10 cellular contexts compared by ENCODE assay signal in genomic region chr18:76410660-76411417, GRCh38.
DNase-seq lines count a peak whose midpoint lies in the region; ATAC-seq, FAIRE-seq and TF ChIP-seq lines count a peak whose summit lies in the region.
"Had no signal": no experiment of that assay in that cellular context is flagged by ENCODE, and none has a peak within 500 bp of the region (broad histone marks: within the 10 kb centered on the region; RNA-seq: fewer than 3 reads in every experiment).

No MANE protein-coding gene starts in this region.

- no peaks in the 10 kb centered on the region for H3K4me1 ChIP-seq in HepG2 (ENCODE audit: insufficient read depth, low read length)

- TF ChIP-seq CTCF in HepG2 (CRISPR knock-in tag; IDR thresholded peaks at IDR 0.05), result no peak

- no TSS peak for BruUV-seq in HepG2 (replicated peaks; lab: Mats Ljungman, UMichigan)

- no peak for FAIRE-seq in HepG2 (lab: Jason Lieb, UNC)
- FAIRE-seq: urothelium cell line had no signal

- intact Hi-C loops in HepG2 (cut with micrococcal nuclease; ENCODE audit: unreplicated experiment), result no loop called here

- no peaks in the 10 kb centered on the region for H3K9me3 ChIP-seq in HepG2 (ENCODE audit: low read length)

- in situ Hi-C loops in HepG2 (cut with HindIII; ENCODE audit: extremely low pct_ligation_motif_present, low pct_unique_long_range_greater_than_20kb), result no loop called here

- H3K79me2 ChIP-seq in HepG2 (ENCODE audit: insufficient read depth, low read length), result peaks cover 64% of the 10 kb centered on the region

- no peak overlapping the region for H3K4me2 ChIP-seq in HepG2 (ENCODE audit: low read depth, low read length)

- CTCF ChIA-PET in HepG2 (lab: Yijun Ruan, JAX; ENCODE audit: low intra/inter-chr PET ratio, low total read pairs), result no interaction called here

- POLR2A ChIA-PET in HepG2 (lab: Yijun Ruan, JAX), result no interaction called here

- peak; percentile 81 for ATAC-seq in GM18511 (IDR thresholded peaks at IDR 0.05; ENCODE audit: unreplicated experiment)
- ATAC-seq in GM21367 (IDR thresholded peaks at IDR 0.05; ENCODE audit: unreplicated experiment), result peak; percentile 61
- ATAC-seq in HG03521 (IDR thresholded peaks at IDR 0.05; ENCODE audit: unreplicated experiment), result peak; percentile 46
- ATAC-seq in HepG2, result no peak
- no peak for ATAC-seq in GM21717 (IDR thresholded peaks at IDR 0.05; ENCODE audit: unreplicated experiment)

- no peaks in the 10 kb centered on the region for H3K27me3 ChIP-seq in HepG2 (ENCODE audit: control insufficient read depth in 1 of 2, insufficient read depth in 2 of 2, low read length in 2 of 2)
- H3K27me3 ChIP-seq: brain microvascular endothelial cell had no signal

- H3K9ac ChIP-seq in HepG2 (ENCODE audit: insufficient read depth, low read depth, low read length), result no peak overlapping the region

- TF ChIP-seq POLR2A in HepG2 (IDR thresholded peaks at IDR 0.05; ENCODE audit: insufficient read depth in 1 of 2, low read depth in 2 of 2, low read length in 2 of 2), result no peak

- H2AFZ ChIP-seq in HepG2 (ENCODE audit: low read length), result no peak overlapping the region

- H3K36me3 ChIP-seq in HepG2 (replicated peaks in 1 of 2; ENCODE audit: control insufficient read depth in 1 of 2, insufficient read depth in 2 of 2, low read length in 2 of 2), result peaks cover 9 to 22% of the 10 kb centered on the region in 2 experiments; a peak in 4 of 5 replicates
- H3K36me3 ChIP-seq: brain microvascular endothelial cell had no signal

- TF ChIP-seq EP300 in HepG2 (IDR thresholded peaks at IDR 0.05; ENCODE audit: low read depth in 2 of 2, low read length in 2 of 2), result no peak
- no peak for TF ChIP-seq EP300 in HepG2 (CRISPR knock-in tag; IDR thresholded peaks at IDR 0.05; ENCODE audit: borderline replicate concordance)

- H3K27ac ChIP-seq in HepG2 (ENCODE audit: extremely low read length, insufficient read depth, low read length), result no peak overlapping the region
- H3K27ac ChIP-seq: brain microvascular endothelial cell had no signal

- no peak overlapping the region for H3K4me3 ChIP-seq in HepG2 (replicated peaks in 1 of 3; ENCODE audit: insufficient read depth in 1 of 3, low read depth in 2 of 3, low read length in 3 of 3)

- WGBS in HepG2 (ENCODE audit: low lambda C conversion rate), result 100% methylated on average over 6 of the region's 11 CpGs

- TF ChIP-seq RAD21 in HepG2 (CRISPR knock-in tag; IDR thresholded peaks at IDR 0.05), result no peak

- peaks cover 54% of the 10 kb centered on the region for H4K20me1 ChIP-seq in HepG2 (ENCODE audit: insufficient read depth, low read length)

- DNase-seq in HepG2 (ENCODE audit: low spot score), result peak; percentile 10
- DNase-seq in OCI-M2 (lab: John Stamatoyannopoulos, UW; ENCODE audit: unreplicated experiment), result no peak
- no peak for DNase-seq in DMS153 (lab: John Stamatoyannopoulos, UW)
- DNase-seq: brain microvascular endothelial cell, T1000 had no signal

TF ChIP-seq in HepG2, 621 proteins besides CTCF, POLR2A, EP300 and RAD21:
- peak; percentile 59; the same call in 1 of the 2 replicates for TF ChIP-seq CEBPG (CRISPR knock-in tag; IDR thresholded peaks at IDR 0.05)
- TF ChIP-seq TIGD3 (CRISPR knock-in tag; IDR thresholded peaks at IDR 0.05; ENCODE audit: borderline replicate concordance), result no peak
- no peak for TF ChIP-seq CENPBD1 (CRISPR knock-in tag; IDR thresholded peaks at IDR 0.05; ENCODE audit: borderline replicate concordance, low read depth)
- TF ChIP-seq HNF4A (CRISPR knock-in tag; IDR thresholded peaks at IDR 0.05), result no peak
- TF ChIP-seq CEBPB (IDR thresholded peaks at IDR 0.05; ENCODE audit: borderline replicate concordance, low read depth, low read length), result peak; percentile 89

Comparison
In these comparisons a context has a peak if more than half of its experiments do, and no peak if none do; other contexts are left out.
1. ATAC-seq: peak in GM18511 (single experiment), GM21367 (single experiment) and HG03521 (single experiment); none in HepG2 (single experiment) and GM21717 (single experiment).